10 cellular contexts compared by ENCODE assay signal in the genomic region with DNA sequence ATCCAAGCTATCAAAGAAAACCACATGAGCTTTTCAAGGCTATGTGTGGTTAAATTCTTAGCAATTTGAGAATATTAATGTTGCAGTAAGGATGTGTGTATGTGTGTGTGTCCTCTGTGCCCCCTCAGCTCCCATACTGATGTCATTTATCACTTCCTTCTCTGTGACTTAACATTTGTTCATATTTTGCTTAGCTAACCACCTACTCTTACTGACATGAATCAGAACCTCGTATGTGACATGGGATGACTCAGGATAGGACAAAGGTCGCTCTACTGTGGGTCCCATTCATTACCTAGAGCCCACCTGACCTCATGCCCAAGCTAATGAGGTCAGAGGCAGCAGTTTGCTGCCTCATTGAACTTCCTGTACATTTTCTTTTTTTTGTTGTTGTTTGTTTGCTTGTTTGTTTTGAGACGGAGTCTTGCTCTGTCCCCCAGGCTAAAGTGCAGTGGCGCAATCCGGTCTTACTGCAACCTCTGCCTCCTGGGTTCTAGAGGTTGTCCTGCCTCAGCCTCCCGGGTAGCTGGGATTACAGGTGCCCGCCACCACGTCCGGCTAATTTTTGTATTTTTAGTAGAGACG. TPM values are rescaled to one million over a fixed set of nuclear protein-coding genes. Genes with fewer than 3 reads are reported as not detected.
DNase-seq lines count a peak whose midpoint lies in the region; ATAC-seq and TF ChIP-seq lines count a peak whose summit lies in the region.
"Had no signal": no experiment of that assay in that cellular context is flagged by ENCODE, and none has a peak within 500 bp of the region (broad histone marks: within the 10 kb centered on the region; RNA-seq: fewer than 3 reads in every experiment).

No MANE protein-coding gene starts in this region.

- CTCF ChIA-PET in RWPE1 (lab: Yijun Ruan, JAX): interaction anchor here (0.6 to 1.3 kb wide), 15 partner anchors 8 to 1134 kb away, joined by 3 to 8 read pairs (median 3); no protein-coding TSS in a partner anchor

- POLR2A ChIA-PET in RWPE1 (lab: Yijun Ruan, JAX; ENCODE audit: low non-redundant PET): no interaction called here

- intact Hi-C loops in right cardiac atrium (cut with DNase I) (loop anchor here (2.0 to 10.0 kb wide), 4 partner anchors 153 to 200 kb away; a partner anchor contains a TSS), gastrocnemius medialis (cut with DNase I; ENCODE audit: low total_unique reads) (loop anchor here (1.0 to 5.0 kb wide), 4 partner anchors 29 to 230 kb away; a partner anchor contains a TSS)

- no peak overlapping the region for H3K4me3 ChIP-seq in fibroblast of the aortic adventitia (ENCODE audit: low read depth, low read length)
- no peak overlapping the region for H3K4me3 ChIP-seq in right cardiac atrium (ENCODE audit: low read length)
- no peak overlapping the region for H3K4me3 ChIP-seq in gastrocnemius medialis

- H3K9me3 ChIP-seq in right cardiac atrium (ENCODE audit: control insufficient read depth, low read length): no peaks in the 10 kb centered on the region
- H3K9me3 ChIP-seq in gastrocnemius medialis: no peaks in the 10 kb centered on the region

- TF ChIP-seq POLR2A in gastrocnemius medialis (IDR thresholded peaks at IDR 0.05): no peak

- H3K27me3 ChIP-seq in right cardiac atrium (ENCODE audit: control insufficient read depth, insufficient read depth) (no peaks in the 10 kb centered on the region), gastrocnemius medialis (no peaks in the 10 kb centered on the region)

- DNase-seq in AG08395 (ENCODE audit: low spot score) (peak; percentile 33), NOMO-1 treated with DMSO at 0.1 percent for 48 hours (lab: John Stamatoyannopoulos, UW; ENCODE audit: unreplicated experiment) (peak; percentile 59), fibroblast of the aortic adventitia (ENCODE audit: low read depth) (peak; percentile 18), NCI-H2107 (lab: John Stamatoyannopoulos, UW) (no peak), right cardiac atrium (no peak), RWPE1 (ENCODE audit: low spot score) (no peak), gastrocnemius medialis (no peak)

- H3K27ac ChIP-seq in right cardiac atrium (ENCODE audit: low read length) (no peak overlapping the region), RWPE1 (no peak overlapping the region), gastrocnemius medialis (no peak overlapping the region)

- peaks cover 5% of the 10 kb centered on the region for H3K4me1 ChIP-seq in right cardiac atrium (ENCODE audit: control insufficient read depth, insufficient read depth, low read length)
- H3K4me1 ChIP-seq in gastrocnemius medialis: peaks cover 15 to 18% of the 10 kb centered on the region in 2 donors

- H3K36me3 ChIP-seq in gastrocnemius medialis: no peaks in the 10 kb centered on the region

- TF ChIP-seq CTCF in fibroblast of the aortic adventitia (IDR thresholded peaks at IDR 0.05; ENCODE audit: insufficient read depth, low read length) (no peak), RWPE1 (conservative IDR thresholded peaks at IDR 0.05; ENCODE audit: low read depth) (no peak), gastrocnemius medialis (IDR thresholded peaks at IDR 0.05 in 4 of 5, conservative IDR thresholded peaks at IDR 0.05 in 1 of 5) (no peak)

- in situ Hi-C loops in gastrocnemius medialis (cut with MboI; ENCODE audit: low sequenced_read_pairs in 4 of 4): loop anchor here in 2 of 4 donors (5.0 kb wide), 1 partner anchor 195 kb away; no protein-coding TSS in a partner anchor

- ATAC-seq in GM19395 (IDR thresholded peaks at IDR 0.05; ENCODE audit: unreplicated experiment) (peak; percentile 37), right cardiac atrium (no peak), gastrocnemius medialis (no peak)

- WGBS in right cardiac atrium: 50% methylated on average over 10 of the region's 10 CpGs

RNA-seq across cellular contexts. Expression of a gene that starts 36.3 kb away (rescaled TPM):
- total RNA-seq in fibroblast of the aortic adventitia (ENCODE audit: low replicate concordance) (not detected in 2 replicates), right cardiac atrium (under 1 TPM in 1 of 4 donors, not detected in 3; 0.59 TPM), gastrocnemius medialis (not detected)
- 0.16 TPM for polyA plus RNA-seq in right cardiac atrium
- total RNA-seq: cerebellum, NCI-H460 had no signal

RNA-seq across cellular contexts. Expression of a gene that starts 51.9 kb away (rescaled TPM):
- total RNA-seq in fibroblast of the aortic adventitia (ENCODE audit: low replicate concordance) (6.5 and 34.3 TPM in 2 replicates), right cardiac atrium (10 to 100 TPM; 14.8 to 20.3 (median 16.5) TPM), gastrocnemius medialis (10 to 100 TPM; 23.9 to 33.5 (median 29.9) TPM)
- 11.7 TPM for polyA plus RNA-seq in right cardiac atrium

Comparison
In these comparisons a context has a peak if more than half of its experiments do, and no peak if none do; other contexts are left out.
1. DNase-seq: peak in AG08395 (single experiment), NOMO-1 treated with DMSO at 0.1 percent for 48 hours (single experiment) and fibroblast of the aortic adventitia (single experiment); none in NCI-H2107 (single experiment), right cardiac atrium (0 of 3), RWPE1 (single experiment) and gastrocnemius medialis (0 of 2).